Comparison of ENCODE assay signal across 31 cellular contexts in genomic region chr14:55840821-55841220, GRCh38.
"Had no signal": no experiment of that assay in that cellular context is flagged by ENCODE, and none has a peak within 500 bp of the region (broad histone marks: within the 10 kb centered on the region; RNA-seq: fewer than 3 reads in every experiment).

No MANE protein-coding gene starts in this region.

- H3K4me3 ChIP-seq: esophagus muscularis mucosa, gastroesophageal sphincter, heart right ventricle had no signal

- DNase-seq: activated CD4-positive, alpha-beta memory T cell treated with anti-CD3 and anti-CD28 coated beads, Interleukin-2, amount 10 ng/mL, durations not matched to agents 7 days and 5 days; activated CD4-positive, alpha-beta T cell treated with anti-CD3 and anti-CD28 coated beads for 1 hour; activated CD4-positive, alpha-beta T cell treated with anti-CD3 and anti-CD28 coated beads for 4 hours; activated CD4-positive, alpha-beta T cell treated with anti-CD3 and anti-CD28 coated beads, Interleukin-2, amount 10 ng/mL, durations not matched to agents 7 days and 5 days; activated CD4-positive, alpha-beta T cell treated with anti-CD3 and anti-CD28 coated beads, Interleukin-2, amount 50 U/mL, for 4 hours; activated CD8-positive, alpha-beta memory T cell treated with anti-CD3 and anti-CD28 coated beads for 24 hours; activated effector memory CD4-positive, alpha-beta T cell treated with Interleukin-2 at 50 U/mL for 16 hours; activated gamma-delta T cell treated with Interleukin-2 at 50 U/mL for 16 hours; activated naive CD4-positive, alpha-beta T cell treated with anti-CD3 and anti-CD28 coated beads, Interleukin-2, amount 50 U/mL, for 16 hours; activated naive CD4-positive, alpha-beta T cell treated with Interleukin-2 at 50 U/mL for 16 hours; activated T-cell treated with anti-CD3 and anti-CD28 coated beads, Interleukin-2, amount 50 U/mL, for 4 hours; anterior cingulate cortex; brain microvascular endothelial cell; caudate nucleus; cortex of kidney; dermis blood vessel endothelial cell; effector CD4-positive, alpha-beta T cell; effector memory CD8-positive, alpha-beta T cell; erythroblast; foreskin melanocyte; heart right ventricle; T-helper 2 cell had no signal

- H3K36me3 Mint-ChIP-seq: activated naive CD8-positive, alpha-beta T cell had no signal

- ATAC-seq: activated T-cell treated with anti-CD3 and anti-CD28 coated beads, Interleukin-2, amount 50 U/mL, for 4 hours; activated T-helper 17 cell treated with anti-CD3 and anti-CD28 coated beads, Interleukin-2, amount 50 U/mL, for 72 hours; effector memory CD8-positive, alpha-beta T cell; gastroesophageal sphincter; heart right ventricle; WTC11 had no signal

- H3K4me3 Mint-ChIP-seq: activated CD4-positive, alpha-beta memory T cell treated with anti-CD3 and anti-CD28 coated beads, Interleukin-2, amount 10 ng/mL, durations not matched to agents 7 days and 5 days; activated CD4-positive, alpha-beta T cell treated with anti-CD3 and anti-CD28 coated beads, Interleukin-2, amount 10 ng/mL, durations not matched to agents 7 days and 5 days; activated naive CD8-positive, alpha-beta T cell; activated T-cell treated with anti-CD3 and anti-CD28 coated beads, Interleukin-2, amount 50 U/mL, for 4 hours; activated T-helper 17 cell treated with anti-CD3 and anti-CD28 coated beads, Interleukin-2, amount 50 U/mL, for 72 hours; effector memory CD8-positive, alpha-beta T cell; WTC11 had no signal

- H3K27me3 Mint-ChIP-seq: activated CD4-positive, alpha-beta memory T cell treated with anti-CD3 and anti-CD28 coated beads, Interleukin-2, amount 10 ng/mL, durations not matched to agents 7 days and 5 days; activated T-helper 17 cell treated with anti-CD3 and anti-CD28 coated beads, Interleukin-2, amount 50 U/mL, for 72 hours had no signal

- H3K27ac ChIP-seq: brain microvascular endothelial cell, esophagus muscularis mucosa, gastroesophageal sphincter, heart right ventricle, VCaP had no signal

- H3K4me1 ChIP-seq: esophagus muscularis mucosa, gastroesophageal sphincter, heart right ventricle had no signal

- FAIRE-seq: astrocyte, colon, TTC549 had no signal

- H3K27me3 ChIP-seq: brain microvascular endothelial cell, esophagus muscularis mucosa, gastroesophageal sphincter, heart right ventricle had no signal

- H3K27ac Mint-ChIP-seq: activated CD4-positive, alpha-beta memory T cell treated with anti-CD3 and anti-CD28 coated beads, Interleukin-2, amount 10 ng/mL, durations not matched to agents 7 days and 5 days; activated CD4-positive, alpha-beta T cell treated with anti-CD3 and anti-CD28 coated beads, Interleukin-2, amount 10 ng/mL, durations not matched to agents 7 days and 5 days; activated naive CD8-positive, alpha-beta T cell; activated T-helper 17 cell treated with anti-CD3 and anti-CD28 coated beads, Interleukin-2, amount 50 U/mL, for 72 hours; WTC11 had no signal

- H3K9me3 Mint-ChIP-seq: activated CD4-positive, alpha-beta memory T cell treated with anti-CD3 and anti-CD28 coated beads, Interleukin-2, amount 10 ng/mL, durations not matched to agents 7 days and 5 days; activated CD4-positive, alpha-beta T cell treated with anti-CD3 and anti-CD28 coated beads, Interleukin-2, amount 10 ng/mL, durations not matched to agents 7 days and 5 days; activated T-cell treated with anti-CD3 and anti-CD28 coated beads, Interleukin-2, amount 50 U/mL, for 4 hours; activated T-helper 17 cell treated with anti-CD3 and anti-CD28 coated beads, Interleukin-2, amount 50 U/mL, for 72 hours had no signal

- H3K36me3 ChIP-seq: brain microvascular endothelial cell, esophagus muscularis mucosa, gastroesophageal sphincter, heart right ventricle had no signal

- H3K4me1 Mint-ChIP-seq: activated CD4-positive, alpha-beta memory T cell treated with anti-CD3 and anti-CD28 coated beads, Interleukin-2, amount 10 ng/mL, durations not matched to agents 7 days and 5 days; activated CD4-positive, alpha-beta T cell treated with anti-CD3 and anti-CD28 coated beads, Interleukin-2, amount 10 ng/mL, durations not matched to agents 7 days and 5 days; activated T-helper 17 cell treated with anti-CD3 and anti-CD28 coated beads, Interleukin-2, amount 50 U/mL, for 72 hours; WTC11 had no signal
